Comparison of ENCODE assay signal across 16 cellular contexts in the genomic region with DNA sequence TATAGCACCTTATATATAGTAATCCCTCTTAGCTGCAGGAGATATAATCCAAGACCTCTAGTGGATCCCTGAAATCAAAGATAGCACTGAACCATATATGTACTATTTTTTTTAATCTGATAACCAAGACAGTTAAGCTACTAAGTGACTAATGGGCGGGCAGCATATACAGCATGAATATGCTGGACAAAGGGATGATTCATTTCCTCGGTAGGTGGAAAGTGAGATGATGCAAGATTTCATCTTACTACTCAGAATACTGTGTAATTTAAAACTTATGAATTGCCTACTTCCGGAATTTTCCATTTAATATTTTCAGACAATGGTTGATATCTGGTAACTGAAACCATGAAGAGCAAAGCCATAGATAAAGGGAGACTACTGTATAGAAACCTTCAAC. TPM values are rescaled to one million over a fixed set of nuclear protein-coding genes. Genes with fewer than 3 reads are reported as not detected.
DNase-seq lines count a peak whose midpoint lies in the region; ATAC-seq and TF ChIP-seq lines count a peak whose summit lies in the region.
"Had no signal": no experiment of that assay in that cellular context is flagged by ENCODE, and none has a peak within 500 bp of the region (broad histone marks: within the 10 kb centered on the region; RNA-seq: fewer than 3 reads in every experiment).

No MANE protein-coding gene starts in this region.

- H3K79me2 ChIP-seq in GM23248 (ENCODE audit: insufficient read depth) = no peaks in the 10 kb centered on the region

- no peaks in the 10 kb centered on the region for H3K4me1 Mint-ChIP-seq in activated CD8-positive, alpha-beta memory T cell treated with anti-CD3 and anti-CD28 coated beads, Interleukin-2, amount 10 ng/mL, durations not matched to agents 7 days and 5 days
- H3K4me1 Mint-ChIP-seq: activated naive CD4-positive, alpha-beta T cell treated with anti-CD3 and anti-CD28 coated beads, Interleukin-2, amount 50 U/mL, for 24 hours; CD8-positive, alpha-beta memory T cell had no signal

- no peak overlapping the region for H3K14ac ChIP-seq in mesenchymal stem cell (ENCODE audit: low read length in 2 of 2)

- H3K4me2 ChIP-seq in GM23248 (ENCODE audit: unreplicated experiment) (no peak overlapping the region), mesenchymal stem cell (ENCODE audit: low read length, poor library complexity, severe bottlenecking) (no peak overlapping the region)

- H3K23ac ChIP-seq in mesenchymal stem cell (ENCODE audit: low read length in 2 of 2) = no peak overlapping the region

- H3K36me3 Mint-ChIP-seq in activated CD8-positive, alpha-beta memory T cell treated with anti-CD3 and anti-CD28 coated beads, Interleukin-2, amount 10 ng/mL, durations not matched to agents 7 days and 5 days = no peaks in the 10 kb centered on the region

- H4K8ac ChIP-seq in mesenchymal stem cell (ENCODE audit: low read length) = no peak overlapping the region

- H3K79me1 ChIP-seq in mesenchymal stem cell (replicated peaks; ENCODE audit: low read length, poor library complexity, severe bottlenecking) = no peaks in the 10 kb centered on the region

- H3K27ac Mint-ChIP-seq in activated CD8-positive, alpha-beta memory T cell treated with anti-CD3 and anti-CD28 coated beads, Interleukin-2, amount 10 ng/mL, durations not matched to agents 7 days and 5 days = no peak overlapping the region
- H3K27ac Mint-ChIP-seq: activated naive CD4-positive, alpha-beta T cell treated with anti-CD3 and anti-CD28 coated beads, Interleukin-2, amount 50 U/mL, for 24 hours; CD8-positive, alpha-beta memory T cell had no signal

- TF ChIP-seq CTCF in choroid plexus epithelial cell (conservative IDR thresholded peaks at IDR 0.05; ENCODE audit: low read depth, low read length) = no peak
- TF ChIP-seq CTCF in GM13976 (IDR thresholded peaks at IDR 0.05; ENCODE audit: borderline replicate concordance, control extremely low read depth, extremely low read depth, insufficient read depth, missing control alignments) = no peak

- H3K4me3 Mint-ChIP-seq in activated CD8-positive, alpha-beta memory T cell treated with anti-CD3 and anti-CD28 coated beads, Interleukin-2, amount 10 ng/mL, durations not matched to agents 7 days and 5 days = no peak overlapping the region
- H3K4me3 Mint-ChIP-seq: activated naive CD4-positive, alpha-beta T cell treated with anti-CD3 and anti-CD28 coated beads, Interleukin-2, amount 50 U/mL, for 24 hours; CD8-positive, alpha-beta memory T cell had no signal

- H2BK120ac ChIP-seq in mesenchymal stem cell (ENCODE audit: low read depth, low read length) = no peak overlapping the region

- no peak overlapping the region for H3K18ac ChIP-seq in mesenchymal stem cell (ENCODE audit: low read depth in 1 of 2, low read length in 2 of 2)

- 32 to 33% methylated on average over 3 of the region's 3 CpGs for WGBS in GM23248 (ENCODE audit: low coverage in 1 of 2, low lambda C conversion rate in 2 of 2, missing lambda C conversion rate in 2 of 2), 2 experiments
- WGBS in mesenchymal stem cell = no CpG with 5 or more reads among the region's 3 CpGs

- H3K9me3 Mint-ChIP-seq in activated CD8-positive, alpha-beta memory T cell treated with anti-CD3 and anti-CD28 coated beads, Interleukin-2, amount 10 ng/mL, durations not matched to agents 7 days and 5 days (ENCODE audit: low read depth) = peaks cover 5% of the 10 kb centered on the region

- H3K4me1 ChIP-seq in GM23248 (ENCODE audit: insufficient read depth) (no peaks in the 10 kb centered on the region), mesenchymal stem cell (ENCODE audit: control insufficient read depth, insufficient read depth, low read depth, low read length) (no peaks in the 10 kb centered on the region)

- H2AK5ac ChIP-seq in mesenchymal stem cell (ENCODE audit: low read length, severe bottlenecking) = no peak overlapping the region

- H3K27me3 Mint-ChIP-seq in activated CD8-positive, alpha-beta memory T cell treated with anti-CD3 and anti-CD28 coated beads, Interleukin-2, amount 10 ng/mL, durations not matched to agents 7 days and 5 days = peaks cover 11% of the 10 kb centered on the region

- H3K9ac ChIP-seq in GM23248 (no peak overlapping the region), mesenchymal stem cell (ENCODE audit: low read length) (no peak overlapping the region)

- H3K9me3 ChIP-seq in GM23248 (ENCODE audit: low read depth) (no peaks in the 10 kb centered on the region), mesenchymal stem cell (ENCODE audit: control insufficient read depth, low read length) (peaks cover 14% of the 10 kb centered on the region)

- H3K36me3 ChIP-seq in GM23248 (ENCODE audit: low read depth) (no peaks in the 10 kb centered on the region), mesenchymal stem cell (ENCODE audit: control insufficient read depth in 1 of 2, insufficient read depth in 2 of 2, low read depth in 1 of 2, low read length in 2 of 2) (no peaks in the 10 kb centered on the region)

- no peak overlapping the region for H2BK12ac ChIP-seq in mesenchymal stem cell (ENCODE audit: low read length in 2 of 2)

- H3K27ac ChIP-seq in GM23248 (no peak overlapping the region), mesenchymal stem cell (ENCODE audit: low read length, poor library complexity, severe bottlenecking) (no peak overlapping the region)

- no peak for ATAC-seq in GM18907 (IDR thresholded peaks at IDR 0.05; ENCODE audit: unreplicated experiment)
- ATAC-seq in activated CD8-positive, alpha-beta memory T cell treated with anti-CD3 and anti-CD28 coated beads, Interleukin-2, amount 10 ng/mL, durations not matched to agents 7 days and 5 days = no peak

- no peak overlapping the region for H2BK5ac ChIP-seq in mesenchymal stem cell (ENCODE audit: low read depth, low read length, poor library complexity, severe bottlenecking)

- peak; percentile 80 for DNase-seq in GM23248
- peak; percentile 72 for DNase-seq in MV-4-11 (lab: John Stamatoyannopoulos, UW)
- DNase-seq in choroid plexus epithelial cell (ENCODE audit: low read depth) = peak; percentile 94
- peak; percentile 1 for DNase-seq in mesenchymal stem cell
- no peak for DNase-seq in GM13976 (ENCODE audit: low spot score)
- DNase-seq in DMS 273 treated with DMSO at 0.1 percent for 48 hours (lab: John Stamatoyannopoulos, UW) = no peak
- DNase-seq in activated CD8-positive, alpha-beta memory T cell treated with anti-CD3 and anti-CD28 coated beads, Interleukin-2, amount 10 ng/mL, durations not matched to agents 7 days and 5 days = no peak
- DNase-seq: activated CD8-positive, alpha-beta memory T cell treated with anti-CD3 and anti-CD28 coated beads for 24 hours; CD8-positive, alpha-beta memory T cell; NCI-H1417 treated with DMSO at 0.1 percent for 48 hours; NCI-H510A; stimulated activated CD4-positive, alpha-beta T cell treated with anti-CD3 and anti-CD28 coated beads, Interleukin-12 subunit alpha, Interleukin-12 subunit beta, amount 100 ng/mL, for 4 hours had no signal

- H3F3A ChIP-seq in GM23248 (ENCODE audit: insufficient read depth) = no peaks in the 10 kb centered on the region

- H3K4ac ChIP-seq in mesenchymal stem cell (ENCODE audit: low read depth in 1 of 2, low read length in 2 of 2) = no peak overlapping the region

- H3K9me2 ChIP-seq in GM23248 (ENCODE audit: insufficient read depth) = no peaks in the 10 kb centered on the region

- CTCF ChIA-PET in activated CD8-positive, alpha-beta memory T cell treated with anti-CD3 and anti-CD28 coated beads, Interleukin-2, amount 10 ng/mL, durations not matched to agents 7 days and 5 days (lab: Charles Lee) = no interaction called here

- no peak overlapping the region for H4K91ac ChIP-seq in mesenchymal stem cell (ENCODE audit: low read length)

- no peaks in the 10 kb centered on the region for H4K20me1 ChIP-seq in GM23248 (ENCODE audit: insufficient read depth)

- in situ Hi-C loops in GM23248 (cut with MboI) = no loop called here
- in situ Hi-C loops in GM13976 (cut with MboI; ENCODE audit: low sequenced_read_pairs, unreplicated experiment) = no loop called here

- H2AFZ ChIP-seq in GM23248 (no peak overlapping the region), mesenchymal stem cell (ENCODE audit: low read depth, low read length) (no peak overlapping the region)

- no peak overlapping the region for H3K4me3 ChIP-seq in GM23248
- H3K4me3 ChIP-seq in choroid plexus epithelial cell (ENCODE audit: low read depth, low read length) = no peak overlapping the region
- no peak overlapping the region for H3K4me3 ChIP-seq in mesenchymal stem cell (ENCODE audit: insufficient read depth in 1 of 2, low read depth in 1 of 2, low read length in 2 of 2)

- H3K27me3 ChIP-seq in GM23248 (replicated peaks; ENCODE audit: insufficient read depth) (no peaks in the 10 kb centered on the region), mesenchymal stem cell (ENCODE audit: control insufficient read depth in 1 of 2, insufficient read depth in 1 of 2, low read length in 2 of 2) (no peaks in the 10 kb centered on the region)

- no peak overlapping the region for H2BK15ac ChIP-seq in mesenchymal stem cell (ENCODE audit: low read depth, poor library complexity, severe bottlenecking)

RNA-seq across cellular contexts. Expression of gene PRMT8, which starts 36.2 kb away (rescaled TPM):
- total RNA-seq in GM23248 (2014; rRNA removed; shearing (Covaris generic)) = not detected in 2 replicates
- not detected in 2 replicates for polyA plus RNA-seq in GM23248 (2016; fragmentation: Nextera tagmentation; extraction: Ambion mirVana)
- not detected for polyA plus RNA-seq in mesenchymal stem cell (2013, experiment 1 of 2)
- not detected for polyA plus RNA-seq in mesenchymal stem cell (2013, experiment 2 of 2)
- not detected for total RNA-seq in activated CD8-positive, alpha-beta memory T cell treated with anti-CD3 and anti-CD28 coated beads, Interleukin-2, amount 10 ng/mL, durations not matched to agents 7 days and 5 days
- total RNA-seq: CD8-positive, alpha-beta memory T cell; mononuclear cell; osteocyte had no signal

Comparison
In these comparisons a context has a peak if more than half of its experiments do, and no peak if none do; other contexts are left out.
1. DNase-seq: peak in GM23248 (single experiment), MV-4-11 (single experiment), choroid plexus epithelial cell (single experiment) and mesenchymal stem cell (single experiment); none in GM13976 (single experiment), DMS 273 treated with DMSO at 0.1 percent for 48 hours (single experiment) and activated CD8-positive, alpha-beta memory T cell treated with anti-CD3 and anti-CD28 coated beads, Interleukin-2, amount 10 ng/mL, durations not matched to agents 7 days and 5 days (single experiment).